In the genomic region with DNA sequence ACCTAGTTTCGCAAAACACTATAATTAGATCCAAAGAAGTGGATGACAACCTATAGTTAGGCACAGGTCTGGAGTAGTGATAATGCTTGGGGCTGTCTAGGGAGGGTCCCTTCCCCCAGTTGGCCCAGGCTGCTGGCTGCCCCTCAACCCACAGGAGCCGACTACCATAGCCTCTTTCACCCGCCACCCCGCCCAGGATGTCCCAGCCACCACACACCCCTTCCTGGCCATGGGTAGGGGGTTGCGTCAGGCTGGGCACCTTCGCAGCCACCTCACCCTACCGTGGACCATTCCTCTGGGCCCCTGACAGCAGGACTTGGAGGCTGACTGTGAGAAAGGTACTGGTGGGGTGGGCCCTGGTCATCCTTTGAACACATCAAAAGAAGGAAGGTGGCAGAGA, we compare ENCODE assay signal across 1 cellular context.
TF ChIP-seq lines count a peak whose summit lies in the region.

No MANE protein-coding gene starts in this region.

TF ChIP-seq in SK-N-SH treated with all-trans-retinoic acid at 6 μM for 48 hours, 23 proteins besides CTCF, POLR2A, EP300 and RAD21 (continued from another document):
- no peak for TF ChIP-seq BACH2 (CRISPR knock-in tag; IDR thresholded peaks at IDR 0.05; ENCODE audit: borderline replicate concordance)
- no peak for TF ChIP-seq ZNF565 (CRISPR knock-in tag; conservative IDR thresholded peaks at IDR 0.05; ENCODE audit: low read depth)
- no peak for TF ChIP-seq ZNF8 (CRISPR knock-in tag; IDR thresholded peaks at IDR 0.05)
- TF ChIP-seq, protein P1, sequence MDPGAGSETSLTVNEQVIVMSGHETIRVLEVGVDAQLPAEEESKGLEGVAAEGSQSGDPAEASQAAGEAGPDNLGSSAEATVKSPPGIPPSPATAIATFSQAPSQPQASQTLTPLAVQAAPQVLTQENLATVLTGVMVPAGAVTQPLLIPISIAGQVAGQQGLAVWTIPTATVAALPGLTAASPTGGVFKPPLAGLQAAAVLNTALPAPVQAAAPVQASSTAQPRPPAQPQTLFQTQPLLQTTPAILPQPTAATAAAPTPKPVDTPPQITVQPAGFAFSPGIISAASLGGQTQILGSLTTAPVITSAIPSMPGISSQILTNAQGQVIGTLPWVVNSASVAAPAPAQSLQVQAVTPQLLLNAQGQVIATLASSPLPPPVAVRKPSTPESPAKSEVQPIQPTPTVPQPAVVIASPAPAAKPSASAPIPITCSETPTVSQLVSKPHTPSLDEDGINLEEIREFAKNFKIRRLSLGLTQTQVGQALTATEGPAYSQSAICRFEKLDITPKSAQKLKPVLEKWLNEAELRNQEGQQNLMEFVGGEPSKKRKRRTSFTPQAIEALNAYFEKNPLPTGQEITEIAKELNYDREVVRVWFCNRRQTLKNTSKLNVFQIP (CRISPR knock-in tag; IDR thresholded peaks at IDR 0.05; ENCODE audit: borderline replicate concordance, low read depth): no peak
- TF ChIP-seq, protein P2, sequence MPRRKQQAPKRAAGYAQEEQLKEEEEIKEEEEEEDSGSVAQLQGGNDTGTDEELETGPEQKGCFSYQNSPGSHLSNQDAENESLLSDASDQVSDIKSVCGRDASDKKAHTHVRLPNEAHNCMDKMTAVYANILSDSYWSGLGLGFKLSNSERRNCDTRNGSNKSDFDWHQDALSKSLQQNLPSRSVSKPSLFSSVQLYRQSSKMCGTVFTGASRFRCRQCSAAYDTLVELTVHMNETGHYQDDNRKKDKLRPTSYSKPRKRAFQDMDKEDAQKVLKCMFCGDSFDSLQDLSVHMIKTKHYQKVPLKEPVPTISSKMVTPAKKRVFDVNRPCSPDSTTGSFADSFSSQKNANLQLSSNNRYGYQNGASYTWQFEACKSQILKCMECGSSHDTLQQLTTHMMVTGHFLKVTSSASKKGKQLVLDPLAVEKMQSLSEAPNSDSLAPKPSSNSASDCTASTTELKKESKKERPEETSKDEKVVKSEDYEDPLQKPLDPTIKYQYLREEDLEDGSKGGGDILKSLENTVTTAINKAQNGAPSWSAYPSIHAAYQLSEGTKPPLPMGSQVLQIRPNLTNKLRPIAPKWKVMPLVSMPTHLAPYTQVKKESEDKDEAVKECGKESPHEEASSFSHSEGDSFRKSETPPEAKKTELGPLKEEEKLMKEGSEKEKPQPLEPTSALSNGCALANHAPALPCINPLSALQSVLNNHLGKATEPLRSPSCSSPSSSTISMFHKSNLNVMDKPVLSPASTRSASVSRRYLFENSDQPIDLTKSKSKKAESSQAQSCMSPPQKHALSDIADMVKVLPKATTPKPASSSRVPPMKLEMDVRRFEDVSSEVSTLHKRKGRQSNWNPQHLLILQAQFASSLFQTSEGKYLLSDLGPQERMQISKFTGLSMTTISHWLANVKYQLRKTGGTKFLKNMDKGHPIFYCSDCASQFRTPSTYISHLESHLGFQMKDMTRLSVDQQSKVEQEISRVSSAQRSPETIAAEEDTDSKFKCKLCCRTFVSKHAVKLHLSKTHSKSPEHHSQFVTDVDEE (CRISPR knock-in tag; IDR thresholded peaks at IDR 0.05): no peak
- TF ChIP-seq SNAI2 (CRISPR knock-in tag; IDR thresholded peaks at IDR 0.05): no peak
- TF ChIP-seq, protein P3, sequence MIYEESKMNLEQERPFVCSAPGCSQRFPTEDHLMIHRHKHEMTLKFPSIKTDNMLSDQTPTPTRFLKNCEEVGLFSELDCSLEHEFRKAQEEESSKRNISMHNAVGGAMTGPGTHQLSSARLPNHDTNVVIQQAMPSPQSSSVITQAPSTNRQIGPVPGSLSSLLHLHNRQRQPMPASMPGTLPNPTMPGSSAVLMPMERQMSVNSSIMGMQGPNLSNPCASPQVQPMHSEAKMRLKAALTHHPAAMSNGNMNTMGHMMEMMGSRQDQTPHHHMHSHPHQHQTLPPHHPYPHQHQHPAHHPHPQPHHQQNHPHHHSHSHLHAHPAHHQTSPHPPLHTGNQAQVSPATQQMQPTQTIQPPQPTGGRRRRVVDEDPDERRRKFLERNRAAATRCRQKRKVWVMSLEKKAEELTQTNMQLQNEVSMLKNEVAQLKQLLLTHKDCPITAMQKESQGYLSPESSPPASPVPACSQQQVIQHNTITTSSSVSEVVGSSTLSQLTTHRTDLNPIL (CRISPR knock-in tag; IDR thresholded peaks at IDR 0.05; ENCODE audit: low read depth): no peak
